9 cellular contexts compared by ENCODE assay signal in genomic region chr13:32674503-32674902, GRCh38.
"Had no signal": no experiment of that assay in that cellular context is flagged by ENCODE, and none has a peak within 500 bp of the region (broad histone marks: within the 10 kb centered on the region; RNA-seq: fewer than 3 reads in every experiment).

No MANE protein-coding gene starts in this region.

- H3K27ac Mint-ChIP-seq: GM23338 had no signal

- DNase-seq: GM23248, GOT3, H7, H9, HCEC 1CT, HFFc6 had no signal

- H3K4me3 ChIP-seq: GM23248, GM23338, HAP-1 had no signal

- H3K4me3 Mint-ChIP-seq: GM23338, H9, HFFc6 had no signal

- H3K4me1 Mint-ChIP-seq: GM23338, H9 had no signal

- ATAC-seq: GM23338, HCT116 had no signal

- H3K4me1 ChIP-seq: HAP-1 had no signal

- H3K9me3 ChIP-seq: HAP-1 had no signal

- H3K27ac ChIP-seq: GM23248 had no signal

- H3K9me3 Mint-ChIP-seq: GM23338, H9, HFFc6 had no signal
